Comparison of ENCODE assay signal across 1 cellular context in the genomic region with DNA sequence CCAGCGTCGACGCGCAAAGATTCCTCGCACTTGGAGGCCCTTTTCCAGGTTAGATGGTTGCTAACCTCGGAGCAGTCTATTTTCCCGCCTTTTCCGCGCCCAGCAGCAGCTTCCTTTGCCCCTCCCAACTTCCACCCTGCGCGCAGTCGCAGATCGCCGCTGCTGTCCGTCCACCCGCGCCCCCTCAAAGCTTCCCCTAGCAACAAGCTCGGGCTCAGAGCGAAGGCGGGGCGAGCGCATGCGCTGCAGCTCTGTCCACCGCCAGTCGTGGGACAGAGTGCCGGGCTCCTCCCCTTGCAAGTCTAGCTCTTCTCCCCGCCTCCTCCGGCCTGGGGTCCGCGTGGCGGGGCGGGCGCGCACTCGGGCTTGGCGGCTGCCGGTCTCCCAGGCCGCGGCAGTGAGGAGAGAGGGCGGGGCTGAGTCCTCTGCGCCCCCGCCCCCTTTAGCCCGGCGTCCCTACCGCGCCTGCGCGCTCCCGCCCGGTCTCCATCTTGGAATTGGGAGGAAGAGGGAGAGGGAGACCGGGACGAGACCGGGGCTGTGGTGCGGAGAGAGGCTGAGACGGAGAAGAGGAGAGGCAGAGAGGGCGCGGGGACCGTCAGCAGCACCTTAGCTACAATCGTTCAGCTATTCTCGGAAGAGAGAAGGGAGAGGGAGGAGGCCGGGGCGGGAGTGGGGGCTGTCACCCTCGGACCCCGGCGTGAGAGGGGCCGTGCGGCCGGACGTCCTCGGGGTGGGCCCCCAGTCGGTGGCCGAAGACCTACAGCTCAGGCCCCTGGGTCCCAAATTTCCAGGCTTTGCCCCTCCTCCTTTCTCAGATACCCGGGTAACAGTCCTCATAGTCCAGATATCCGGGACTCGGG.
TF ChIP-seq lines count a peak whose summit lies in the region.

Gene TAOK2, plus strand, starts transcription at position 485 of the 863 bp plus-strand sequence. CDS start 3,905 bp downstream, outside the sequence.

TF ChIP-seq in HepG2, 621 proteins besides CTCF, POLR2A, EP300 and RAD21 (continued from another document and continues in another):
- no peak for TF ChIP-seq REXO4 (CRISPR knock-in tag; IDR thresholded peaks at IDR 0.05; ENCODE audit: borderline replicate concordance)
- TF ChIP-seq LCORL (IDR thresholded peaks at IDR 0.05), result no peak
- TF ChIP-seq LCORL (CRISPR knock-in tag; IDR thresholded peaks at IDR 0.05), result peak; percentile 95
- TF ChIP-seq MED8 (CRISPR knock-in tag; IDR thresholded peaks at IDR 0.05; ENCODE audit: insufficient replicate concordance), result peak; percentile 59
- 0 out of 2 replicates have a peak, but pooled peaks have one; percentile 91 for TF ChIP-seq ZNF275 (CRISPR knock-in tag; IDR thresholded peaks at IDR 0.05; ENCODE audit: borderline replicate concordance)
- TF ChIP-seq ZNF547 (CRISPR knock-in tag; IDR thresholded peaks at IDR 0.05), result peak; percentile 84
- peak; percentile 95 for TF ChIP-seq SALL1 (CRISPR knock-in tag; IDR thresholded peaks at IDR 0.05)
- peak; percentile 73 for TF ChIP-seq ZNF124 (CRISPR knock-in tag; IDR thresholded peaks at IDR 0.05)
- peak; percentile 98 for TF ChIP-seq ZMAT3 (CRISPR knock-in tag; conservative IDR thresholded peaks at IDR 0.05)
- TF ChIP-seq ZNF10 (CRISPR knock-in tag; IDR thresholded peaks at IDR 0.05; ENCODE audit: borderline replicate concordance, low read depth), result no peak
- TF ChIP-seq ISL2 (CRISPR knock-in tag; IDR thresholded peaks at IDR 0.05), result peak; percentile 88
- no peak for TF ChIP-seq AKNA (CRISPR knock-in tag; IDR thresholded peaks at IDR 0.05; ENCODE audit: borderline replicate concordance)
- TF ChIP-seq ZMYM2 (CRISPR knock-in tag; IDR thresholded peaks at IDR 0.05), result peak; percentile 51; the same call in 1 of the 2 replicates
- TF ChIP-seq SOX5 (CRISPR knock-in tag; IDR thresholded peaks at IDR 0.05; ENCODE audit: borderline replicate concordance), result peak; percentile 72
- no peak for TF ChIP-seq KLF13 (CRISPR knock-in tag; IDR thresholded peaks at IDR 0.05)
- no peak for TF ChIP-seq ARNT (IDR thresholded peaks at IDR 0.05)
- TF ChIP-seq RFX5 (IDR thresholded peaks at IDR 0.05; ENCODE audit: low read depth, low read length), result peak; percentile 99
- TF ChIP-seq SALL2 (CRISPR knock-in tag; IDR thresholded peaks at IDR 0.05), result peak; percentile 92
- TF ChIP-seq NFE2L1 (CRISPR knock-in tag; IDR thresholded peaks at IDR 0.05; ENCODE audit: borderline replicate concordance), result no peak
- TF ChIP-seq, protein P1, sequence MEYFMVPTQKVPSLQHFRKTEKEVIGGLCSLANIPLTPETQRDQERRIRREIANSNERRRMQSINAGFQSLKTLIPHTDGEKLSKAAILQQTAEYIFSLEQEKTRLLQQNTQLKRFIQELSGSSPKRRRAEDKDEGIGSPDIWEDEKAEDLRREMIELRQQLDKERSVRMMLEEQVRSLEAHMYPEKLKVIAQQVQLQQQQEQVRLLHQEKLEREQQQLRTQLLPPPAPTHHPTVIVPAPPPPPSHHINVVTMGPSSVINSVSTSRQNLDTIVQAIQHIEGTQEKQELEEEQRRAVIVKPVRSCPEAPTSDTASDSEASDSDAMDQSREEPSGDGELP (IDR thresholded peaks at IDR 0.05; ENCODE audit: borderline replicate concordance, low read depth), result no peak
- TF ChIP-seq SMAD3 (CRISPR knock-in tag; IDR thresholded peaks at IDR 0.05), result 0 out of 2 replicates have a peak, but pooled peaks have one; percentile 18
- no peak; the same call in 1 of the 2 replicates for TF ChIP-seq ZNF839 (CRISPR knock-in tag; IDR thresholded peaks at IDR 0.05; ENCODE audit: borderline replicate concordance)
- TF ChIP-seq SRF (IDR thresholded peaks at IDR 0.05; ENCODE audit: low read depth, low read length), result no peak
- TF ChIP-seq, protein P2, sequence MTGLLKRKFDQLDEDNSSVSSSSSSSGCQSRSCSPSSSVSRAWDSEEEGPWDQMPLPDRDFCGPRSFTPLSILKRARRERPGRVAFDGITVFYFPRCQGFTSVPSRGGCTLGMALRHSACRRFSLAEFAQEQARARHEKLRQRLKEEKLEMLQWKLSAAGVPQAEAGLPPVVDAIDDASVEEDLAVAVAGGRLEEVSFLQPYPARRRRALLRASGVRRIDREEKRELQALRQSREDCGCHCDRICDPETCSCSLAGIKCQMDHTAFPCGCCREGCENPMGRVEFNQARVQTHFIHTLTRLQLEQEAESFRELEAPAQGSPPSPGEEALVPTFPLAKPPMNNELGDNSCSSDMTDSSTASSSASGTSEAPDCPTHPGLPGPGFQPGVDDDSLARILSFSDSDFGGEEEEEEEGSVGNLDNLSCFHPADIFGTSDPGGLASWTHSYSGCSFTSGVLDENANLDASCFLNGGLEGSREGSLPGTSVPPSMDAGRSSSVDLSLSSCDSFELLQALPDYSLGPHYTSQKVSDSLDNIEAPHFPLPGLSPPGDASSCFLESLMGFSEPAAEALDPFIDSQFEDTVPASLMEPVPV (CRISPR knock-in tag; IDR thresholded peaks at IDR 0.05), result 0 out of 2 replicates have a peak, but pooled peaks have one; percentile 87
- peak; percentile 73; the same call in 1 of the 2 replicates for TF ChIP-seq XBP1 (CRISPR knock-in tag; IDR thresholded peaks at IDR 0.05)
- peak; percentile 76 for TF ChIP-seq KLF15 (CRISPR knock-in tag; IDR thresholded peaks at IDR 0.05; ENCODE audit: borderline replicate concordance)
- 0 out of 2 replicates have a peak, but pooled peaks have one; percentile 57 for TF ChIP-seq ETS1 (CRISPR knock-in tag; IDR thresholded peaks at IDR 0.05)
- TF ChIP-seq ZSCAN22 (CRISPR knock-in tag; IDR thresholded peaks at IDR 0.05), result peak; percentile 74; the same call in 1 of the 2 replicates
- TF ChIP-seq ARNT2 (CRISPR knock-in tag; IDR thresholded peaks at IDR 0.05; ENCODE audit: low read depth), result peak; percentile 95
- TF ChIP-seq ZNF556 (CRISPR knock-in tag; IDR thresholded peaks at IDR 0.05; ENCODE audit: borderline replicate concordance), result peak; percentile 78; the same call in 1 of the 2 replicates
- peak; percentile 93 for TF ChIP-seq RBM39 (IDR thresholded peaks at IDR 0.05; ENCODE audit: low read depth, low read length, poor library complexity, severe bottlenecking)
- peak; percentile 86 for TF ChIP-seq GABPB1 (CRISPR knock-in tag; IDR thresholded peaks at IDR 0.05)
- no peak; the same call in none of the 2 replicates for TF ChIP-seq ZFP90 (CRISPR knock-in tag; IDR thresholded peaks at IDR 0.05; ENCODE audit: borderline replicate concordance)
- peak; percentile 84 for TF ChIP-seq ZNF781 (CRISPR knock-in tag; IDR thresholded peaks at IDR 0.05; ENCODE audit: borderline replicate concordance, not compliant biosample characterization)
- peak; percentile 93; the same call in 1 of the 2 replicates for TF ChIP-seq MTF2 (CRISPR knock-in tag; IDR thresholded peaks at IDR 0.05; ENCODE audit: borderline replicate concordance)
- TF ChIP-seq, protein P3, sequence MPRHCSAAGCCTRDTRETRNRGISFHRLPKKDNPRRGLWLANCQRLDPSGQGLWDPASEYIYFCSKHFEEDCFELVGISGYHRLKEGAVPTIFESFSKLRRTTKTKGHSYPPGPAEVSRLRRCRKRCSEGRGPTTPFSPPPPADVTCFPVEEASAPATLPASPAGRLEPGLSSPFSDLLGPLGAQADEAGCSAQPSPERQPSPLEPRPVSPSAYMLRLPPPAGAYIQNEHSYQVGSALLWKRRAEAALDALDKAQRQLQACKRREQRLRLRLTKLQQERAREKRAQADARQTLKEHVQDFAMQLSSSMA (CRISPR knock-in tag; IDR thresholded peaks at IDR 0.05), result peak; percentile 92
- no peak for TF ChIP-seq CHD4 (IDR thresholded peaks at IDR 0.05; ENCODE audit: borderline replicate concordance, low read length)
- TF ChIP-seq SMYD3 (CRISPR knock-in tag; IDR thresholded peaks at IDR 0.05), result no peak; the same call in none of the 2 replicates
- TF ChIP-seq FOXM1 (CRISPR knock-in tag; IDR thresholded peaks at IDR 0.05), result no peak
- TF ChIP-seq ZSCAN9 (CRISPR knock-in tag; IDR thresholded peaks at IDR 0.05; ENCODE audit: borderline replicate concordance), result peak; percentile 90; the same call in 1 of the 2 replicates
- TF ChIP-seq SKI (IDR thresholded peaks at IDR 0.05; ENCODE audit: partially characterized antibody), result peak; percentile 61
- TF ChIP-seq CEBPB (IDR thresholded peaks at IDR 0.05; ENCODE audit: borderline replicate concordance, low read depth, low read length), result no peak
- TF ChIP-seq ZNF713 (CRISPR knock-in tag; IDR thresholded peaks at IDR 0.05), result no peak
- TF ChIP-seq, protein P4, sequence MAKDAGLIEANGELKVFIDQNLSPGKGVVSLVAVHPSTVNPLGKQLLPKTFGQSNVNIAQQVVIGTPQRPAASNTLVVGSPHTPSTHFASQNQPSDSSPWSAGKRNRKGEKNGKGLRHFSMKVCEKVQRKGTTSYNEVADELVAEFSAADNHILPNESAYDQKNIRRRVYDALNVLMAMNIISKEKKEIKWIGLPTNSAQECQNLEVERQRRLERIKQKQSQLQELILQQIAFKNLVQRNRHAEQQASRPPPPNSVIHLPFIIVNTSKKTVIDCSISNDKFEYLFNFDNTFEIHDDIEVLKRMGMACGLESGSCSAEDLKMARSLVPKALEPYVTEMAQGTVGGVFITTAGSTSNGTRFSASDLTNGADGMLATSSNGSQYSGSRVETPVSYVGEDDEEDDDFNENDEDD (CRISPR knock-in tag; IDR thresholded peaks at IDR 0.05; ENCODE audit: borderline replicate concordance), result peak; percentile 99
- TF ChIP-seq HOXA3 (CRISPR knock-in tag; IDR thresholded peaks at IDR 0.05), result peak; percentile 87
- TF ChIP-seq WIZ (CRISPR knock-in tag; IDR thresholded peaks at IDR 0.05), result no peak
- 0 out of 2 replicates have a peak, but pooled peaks have one; percentile 42 for TF ChIP-seq POLR2AphosphoS2 (IDR thresholded peaks at IDR 0.05; ENCODE audit: low read depth, low read length)
- peak; percentile 62; the same call in 1 of the 2 replicates for TF ChIP-seq ZNF513 (CRISPR knock-in tag; conservative IDR thresholded peaks at IDR 0.05)
- 0 out of 2 replicates have a peak, but pooled peaks have one; percentile 73 for TF ChIP-seq ZNF326 (CRISPR knock-in tag; IDR thresholded peaks at IDR 0.05; ENCODE audit: borderline replicate concordance)
- TF ChIP-seq CC2D1A (CRISPR knock-in tag; IDR thresholded peaks at IDR 0.05), result 0 out of 2 replicates have a peak, but pooled peaks have one; percentile 83
- TF ChIP-seq, protein P5, sequence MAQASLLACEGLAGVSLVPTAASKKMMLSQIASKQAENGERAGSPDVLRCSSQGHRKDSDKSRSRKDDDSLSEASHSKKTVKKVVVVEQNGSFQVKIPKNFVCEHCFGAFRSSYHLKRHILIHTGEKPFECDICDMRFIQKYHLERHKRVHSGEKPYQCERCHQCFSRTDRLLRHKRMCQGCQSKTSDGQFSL (CRISPR knock-in tag; IDR thresholded peaks at IDR 0.05), result no peak; the same call in 1 of the 2 replicates
